ENCODE assay signal across 8 cellular contexts in genomic region chr2:120231974-120232635, GRCh38. TPM values are rescaled to one million over a fixed set of nuclear protein-coding genes. Genes with fewer than 3 reads are reported as not detected.
DNase-seq lines count a peak whose midpoint lies in the region; ATAC-seq and TF ChIP-seq lines count a peak whose summit lies in the region.

No MANE protein-coding gene starts in this region.

- WGBS in esophagus muscularis mucosa, result 48% methylated on average over 13 of the region's 15 CpGs
- WGBS in psoas muscle, 3 donors, result 13 to 35% (median 20%) methylated on average over 15 of the region's 15 CpGs

- H3K27me3 ChIP-seq in esophagus muscularis mucosa, result no peaks in the 10 kb centered on the region
- H3K27me3 ChIP-seq in psoas muscle (ENCODE audit: insufficient read depth in 3 of 3, low read length in 2 of 3), result peaks cover 0 to 2% (median 0%) of the 10 kb centered on the region in 3 donors

- CTCF ChIA-PET in AG04449 (lab: Yijun Ruan, JAX), result interaction anchor here (1.5 kb wide), 1 partner anchor 81 kb away, joined by 7 read pairs; no protein-coding TSS in a partner anchor
- CTCF ChIA-PET in activated CD4-positive, alpha-beta T cell treated with anti-CD3 and anti-CD28 coated beads, Interleukin-2, amount 10 ng/mL, durations not matched to agents 7 days and 5 days (lab: Charles Lee), result interaction anchor here (0.5 to 3.9 kb wide), 14 partner anchors 8 to 550 kb away, joined by 3 to 14 read pairs (median 4); partner anchors contain the start of genes RALB and TMEM185B

- H3K9me3 ChIP-seq in esophagus muscularis mucosa (no peaks in the 10 kb centered on the region), psoas muscle (no peaks in the 10 kb centered on the region)

- H3K36me3 ChIP-seq in esophagus muscularis mucosa (no peaks in the 10 kb centered on the region), psoas muscle (ENCODE audit: insufficient read depth in 1 of 2, low read depth in 1 of 2) (no peaks in the 10 kb centered on the region)

- no peaks in the 10 kb centered on the region for H3K27me3 Mint-ChIP-seq in activated CD4-positive, alpha-beta T cell treated with anti-CD3 and anti-CD28 coated beads, Interleukin-2, amount 10 ng/mL, durations not matched to agents 7 days and 5 days

- TF ChIP-seq EP300 in esophagus muscularis mucosa (IDR thresholded peaks at IDR 0.05), result no peak

- DNase-seq in AG04449 (ENCODE audit: low read depth, low spot score), result no peak
- DNase-seq in activated CD4-positive, alpha-beta T cell treated with anti-CD3 and anti-CD28 coated beads, Interleukin-2, amount 10 ng/mL, durations not matched to agents 7 days and 5 days, result peak; percentile 90
- no peak for DNase-seq in esophagus muscularis mucosa (ENCODE audit: extremely low spot score)
- DNase-seq in psoas muscle, result peak in 1 of 2 donors; percentile 46
- no peak for DNase-seq in NCI-H510A treated with DMSO at 0.1 percent for 48 hours (lab: John Stamatoyannopoulos, UW)
- DNase-seq in hypothalamus (lab: John Stamatoyannopoulos, UW), result no peak

- H3K4me3 ChIP-seq in AG04449 (ENCODE audit: low read depth, low read length) (peak overlapping the region; percentile 32), esophagus muscularis mucosa (peak overlapping the region; percentile 46 to 58 (median 46)), psoas muscle (peak overlapping the region; percentile 60)

- H3K4me1 Mint-ChIP-seq in activated CD4-positive, alpha-beta T cell treated with anti-CD3 and anti-CD28 coated beads, Interleukin-2, amount 10 ng/mL, durations not matched to agents 7 days and 5 days, result peaks cover 53% of the 10 kb centered on the region

- peak overlapping the region; percentile 99 for H3K27ac Mint-ChIP-seq in activated CD4-positive, alpha-beta T cell treated with anti-CD3 and anti-CD28 coated beads, Interleukin-2, amount 10 ng/mL, durations not matched to agents 7 days and 5 days

- ATAC-seq in GM19324 (IDR thresholded peaks at IDR 0.05; ENCODE audit: low FRiP score, unreplicated experiment) (peak; percentile 81), HG03457 (IDR thresholded peaks at IDR 0.05; ENCODE audit: unreplicated experiment) (peak; percentile 77), psoas muscle (peak in 3 of 4 donors; percentile 31 to 73 (median 55))

- H3K4me1 ChIP-seq in esophagus muscularis mucosa, result peaks cover 0 to 24% (median 18%) of the 10 kb centered on the region in 4 donors
- H3K4me1 ChIP-seq in psoas muscle, result peaks cover 18% of the 10 kb centered on the region

- peaks cover 56% of the 10 kb centered on the region for H3K36me3 Mint-ChIP-seq in activated CD4-positive, alpha-beta T cell treated with anti-CD3 and anti-CD28 coated beads, Interleukin-2, amount 10 ng/mL, durations not matched to agents 7 days and 5 days (ENCODE audit: low read depth)

- TF ChIP-seq CTCF in AG04449 (IDR thresholded peaks at IDR 0.05; ENCODE audit: insufficient read depth, low read length, missing control alignments) (no peak), esophagus muscularis mucosa (IDR thresholded peaks at IDR 0.05) (no peak), psoas muscle (IDR thresholded peaks at IDR 0.05) (no peak)

- H3K4me3 Mint-ChIP-seq in activated CD4-positive, alpha-beta T cell treated with anti-CD3 and anti-CD28 coated beads, Interleukin-2, amount 10 ng/mL, durations not matched to agents 7 days and 5 days, result peak overlapping the region; percentile 96

- H3K27ac ChIP-seq in esophagus muscularis mucosa (replicated peaks in 1 of 4) (peak overlapping the region; percentile 21 to 67 (median 51)), psoas muscle (peak overlapping the region; percentile 24)

- no peak for TF ChIP-seq POLR2A in esophagus muscularis mucosa (IDR thresholded peaks at IDR 0.05; ENCODE audit: low read depth)

- peaks cover 3% of the 10 kb centered on the region for H3K9me3 Mint-ChIP-seq in activated CD4-positive, alpha-beta T cell treated with anti-CD3 and anti-CD28 coated beads, Interleukin-2, amount 10 ng/mL, durations not matched to agents 7 days and 5 days

- POLR2A ChIA-PET in AG04449 (lab: Yijun Ruan, JAX), result no interaction called here
- POLR2A ChIA-PET in activated CD4-positive, alpha-beta T cell treated with anti-CD3 and anti-CD28 coated beads, Interleukin-2, amount 10 ng/mL, durations not matched to agents 7 days and 5 days (lab: Charles Lee), result interaction anchor here (0.7 to 2.1 kb wide), 7 partner anchors 9 to 1326 kb away, joined by 3 to 11 read pairs (median 3); partner anchors contain the start of genes RALB and TMEM185B

- intact Hi-C loops in esophagus muscularis mucosa (cut with DNase I) (no loop called here), psoas muscle (cut with DNase I) (no loop called here)

RNA-seq across cellular contexts. Expression of gene TMEM185B, which starts 8.9 kb away (rescaled TPM):
- total RNA-seq in activated CD4-positive, alpha-beta T cell treated with anti-CD3 and anti-CD28 coated beads, Interleukin-2, amount 10 ng/mL, durations not matched to agents 7 days and 5 days, result 10 to 100 TPM; 20.8 to 21.3 TPM
- total RNA-seq in esophagus muscularis mucosa (10 to 100 TPM; 21.6 to 33.8 (median 31.9) TPM), psoas muscle (10 to 100 TPM; 10.9 to 23.5 (median 18.0) TPM)
- 10 to 100 TPM; 10.4 to 28.1 (median 15.3) TPM for polyA plus RNA-seq in psoas muscle

RNA-seq across cellular contexts. Expression of gene RALB, which starts 20.5 kb away (rescaled TPM):
- 10 to 100 TPM; 44.3 to 46.8 TPM for total RNA-seq in activated CD4-positive, alpha-beta T cell treated with anti-CD3 and anti-CD28 coated beads, Interleukin-2, amount 10 ng/mL, durations not matched to agents 7 days and 5 days
- total RNA-seq in esophagus muscularis mucosa (10 to 100 TPM; 41.5 to 59.1 (median 54.4) TPM), psoas muscle (10 to 100 TPM; 25.6 to 38.1 (median 33.6) TPM)
- 10 to 100 TPM; 43.9 to 72.3 (median 62.1) TPM for polyA plus RNA-seq in psoas muscle
